ENCODE assay signal across 8 cellular contexts in genomic region chr6:26124550-26125014, GRCh38.
DNase-seq lines count a peak whose midpoint lies in the region; ATAC-seq lines count a peak whose summit lies in the region.

No MANE protein-coding gene starts in this region.

- H3K9me3 ChIP-seq in iPS-20b (ENCODE audit: insufficient read depth, low read depth, low read length) (no peaks in the 10 kb centered on the region), subcutaneous abdominal adipose tissue (ENCODE audit: control insufficient read depth in 5 of 5, low read length in 5 of 5) (no peaks in the 10 kb centered on the region)

- H3K27me3 ChIP-seq in iPS-20b (ENCODE audit: insufficient read depth, low read length) (no peaks in the 10 kb centered on the region), subcutaneous abdominal adipose tissue (ENCODE audit: control insufficient read depth in 5 of 5, insufficient read depth in 4 of 5, low read length in 5 of 5) (no peaks in the 10 kb centered on the region)

- H3K4me1 ChIP-seq in iPS-20b (ENCODE audit: insufficient read depth, low read length) = peaks cover 13% of the 10 kb centered on the region
- peaks cover 0 to 49% (median 29%) of the 10 kb centered on the region in 5 donors for H3K4me1 ChIP-seq in subcutaneous abdominal adipose tissue (ENCODE audit: control insufficient read depth in 5 of 5, insufficient read depth in 5 of 5, low read length in 5 of 5)

- H3K9ac ChIP-seq in iPS-20b (ENCODE audit: low read depth, low read length) = peak overlapping the region; percentile 100
- H3K9ac ChIP-seq in subcutaneous abdominal adipose tissue (ENCODE audit: low read length in 5 of 5) = peak overlapping the region; percentile 82 to 98 (median 96)

- H3K36me3 ChIP-seq in iPS-20b (ENCODE audit: insufficient read depth, low read depth, low read length) (peaks cover 17% of the 10 kb centered on the region; the same call in 1 of the 2 replicates), subcutaneous abdominal adipose tissue (ENCODE audit: control insufficient read depth in 5 of 5, insufficient read depth in 5 of 5, low read length in 5 of 5) (peaks cover 5 to 13% (median 6%) of the 10 kb centered on the region in 5 donors)

- DNase-seq in NAMALWA (ENCODE audit: low spot score) (peak; percentile 69), glomerular visceral epithelial cell (ENCODE audit: extremely low spot score) (no peak), iPS-NIHi7 (ENCODE audit: extremely low spot score) (no peak)
- no peak for DNase-seq in effector CD4-positive, alpha-beta T cell

- H3K4me3 ChIP-seq in iPS-20b (ENCODE audit: low read length) = peak overlapping the region; percentile 99
- peak overlapping the region; percentile 91 to 100 (median 99) for H3K4me3 ChIP-seq in subcutaneous abdominal adipose tissue (ENCODE audit: low read depth in 1 of 5, low read length in 5 of 5)

- ATAC-seq in GM18511 (IDR thresholded peaks at IDR 0.05; ENCODE audit: unreplicated experiment) = peak; percentile 0

- H3K27ac ChIP-seq in angular gyrus (ENCODE audit: low read depth, low read length) (peak overlapping the region; percentile 87), iPS-20b (ENCODE audit: low read length) (peak overlapping the region; percentile 63), subcutaneous abdominal adipose tissue (ENCODE audit: low read depth, low read length) (peak overlapping the region; percentile 77)
